ENCODE assay signal across 8 cellular contexts in the genomic region with DNA sequence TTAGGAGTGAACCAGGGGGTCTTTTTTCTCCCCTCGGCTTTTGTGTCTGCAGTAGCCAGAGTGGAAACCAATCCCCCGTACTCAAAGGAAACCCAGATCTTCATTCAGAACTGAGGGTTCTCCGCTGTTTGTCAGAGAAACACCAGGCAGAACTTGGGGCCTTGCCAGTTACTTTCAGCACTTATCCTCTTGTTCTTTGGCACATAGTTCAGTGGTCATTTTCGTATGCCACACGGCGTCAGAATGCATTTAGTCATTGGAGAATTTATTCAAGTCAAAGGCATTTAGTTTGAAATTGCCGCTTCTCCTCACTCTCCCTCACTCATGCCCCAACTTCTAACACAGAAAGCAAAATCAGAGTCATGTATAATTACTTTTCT.
DNase-seq lines count a peak whose midpoint lies in the region; ATAC-seq and TF ChIP-seq lines count a peak whose summit lies in the region.

No MANE protein-coding gene starts in this region.

- H3K27me3 ChIP-seq in heart left ventricle = no peaks in the 10 kb centered on the region
- H3K27me3 ChIP-seq in gastrocnemius medialis = no peaks in the 10 kb centered on the region

- H3K27ac ChIP-seq in heart left ventricle (peak overlapping the region; percentile 52 to 89 (median 76)), gastrocnemius medialis (peak overlapping the region; percentile 41 to 68 (median 62))

- DNase-seq in EL (peak; percentile 73), heart left ventricle (peak in 3 of 5 donors; percentile 39 to 44 (median 40)), gastrocnemius medialis (peak in 1 of 2 donors; percentile 37), NCI-H1105 treated with DMSO at 0.1 percent for 48 hours (lab: John Stamatoyannopoulos, UW) (no peak)
- no peak for DNase-seq in activated CD4-positive, alpha-beta memory T cell treated with anti-CD3 and anti-CD28 coated beads for 36 hours
- DNase-seq in activated CD4-positive, CD25-positive, alpha-beta regulatory T cell treated with anti-CD3 and anti-CD28 coated beads, Interleukin-2, amount 50 U/mL, for 72 hours = no peak

- H3K4me1 Mint-ChIP-seq in activated CD4-positive, alpha-beta memory T cell treated with anti-CD3 and anti-CD28 coated beads for 36 hours (ENCODE audit: low read depth) = peaks cover 20% of the 10 kb centered on the region

- peak overlapping the region; percentile 31 for H3K27ac Mint-ChIP-seq in activated CD4-positive, alpha-beta memory T cell treated with anti-CD3 and anti-CD28 coated beads for 36 hours

- 22 to 27% (median 22%) methylated on average over 7 of the region's 7 CpGs for WGBS in heart left ventricle, 4 donors

- in situ Hi-C loops in gastrocnemius medialis (cut with MboI; ENCODE audit: low sequenced_read_pairs in 4 of 4) = loop anchor here in 1 of 4 donors (25.0 kb wide), 1 partner anchor 199 kb away; a partner anchor contains a TSS

- H3K4me3 Mint-ChIP-seq in activated CD4-positive, alpha-beta memory T cell treated with anti-CD3 and anti-CD28 coated beads for 36 hours = no peak overlapping the region

- H3K36me3 Mint-ChIP-seq in activated CD4-positive, alpha-beta memory T cell treated with anti-CD3 and anti-CD28 coated beads for 36 hours = no peaks in the 10 kb centered on the region

- H3K27me3 Mint-ChIP-seq in activated CD4-positive, alpha-beta memory T cell treated with anti-CD3 and anti-CD28 coated beads for 36 hours = peaks cover 1% of the 10 kb centered on the region

- TF ChIP-seq POLR2A in heart left ventricle (IDR thresholded peaks at IDR 0.05) (no peak), gastrocnemius medialis (IDR thresholded peaks at IDR 0.05) (no peak)

- H3K4me3 ChIP-seq in heart left ventricle (peak overlapping the region in 9 of 12 donors; percentile 27 to 52 (median 41)), gastrocnemius medialis (peak overlapping the region; percentile 36 to 58 (median 46))

- H3K36me3 ChIP-seq in heart left ventricle (peaks cover 0 to 5% (median 0%) of the 10 kb centered on the region in 9 donors), gastrocnemius medialis (no peaks in the 10 kb centered on the region)

- intact Hi-C loops in activated CD4-positive, alpha-beta memory T cell treated with anti-CD3 and anti-CD28 coated beads for 36 hours (cut with micrococcal nuclease) = loop anchor here (10.0 kb wide), 1 partner anchor 403 kb away; no protein-coding TSS in a partner anchor
- intact Hi-C loops in heart left ventricle (cut with DNase I) = loop anchor here in 6 of 10 donors (5.0 to 10.0 kb wide), 3 partner anchors 101 to 119 kb away; a partner anchor contains a TSS
- intact Hi-C loops in gastrocnemius medialis (cut with DNase I; ENCODE audit: low total_unique reads) = no loop called here

- H3K9me3 Mint-ChIP-seq in activated CD4-positive, alpha-beta memory T cell treated with anti-CD3 and anti-CD28 coated beads for 36 hours = no peaks in the 10 kb centered on the region

- CTCF ChIA-PET in activated CD4-positive, alpha-beta memory T cell treated with anti-CD3 and anti-CD28 coated beads for 36 hours (lab: Charles Lee) = no interaction called here

- H3K9me3 ChIP-seq in heart left ventricle (no peaks in the 10 kb centered on the region), gastrocnemius medialis (no peaks in the 10 kb centered on the region)

- TF ChIP-seq CTCF in heart left ventricle (IDR thresholded peaks at IDR 0.05) (no peak), gastrocnemius medialis (IDR thresholded peaks at IDR 0.05 in 4 of 5, conservative IDR thresholded peaks at IDR 0.05 in 1 of 5) (no peak)

- ATAC-seq in heart left ventricle = peak; percentile 36 to 46 (median 38)
- ATAC-seq in gastrocnemius medialis = peak; percentile 61 to 67
- ATAC-seq in GM21515 (IDR thresholded peaks at IDR 0.05; ENCODE audit: unreplicated experiment) = no peak
- no peak for ATAC-seq in HG03196 (IDR thresholded peaks at IDR 0.05; ENCODE audit: unreplicated experiment)

- POLR2A ChIA-PET in activated CD4-positive, alpha-beta memory T cell treated with anti-CD3 and anti-CD28 coated beads for 36 hours (lab: Charles Lee) = no interaction called here

- peaks cover 4 to 28% (median 20%) of the 10 kb centered on the region in 12 donors for H3K4me1 ChIP-seq in heart left ventricle
- peaks cover 0 to 9% of the 10 kb centered on the region in 2 donors for H3K4me1 ChIP-seq in gastrocnemius medialis

Comparison
In these comparisons a context has a peak if more than half of its experiments do, and no peak if none do; other contexts are left out.
1. DNase-seq: peak in EL (single experiment) and heart left ventricle (3 of 5); none in activated CD4-positive, alpha-beta memory T cell treated with anti-CD3 and anti-CD28 coated beads for 36 hours (single experiment), activated CD4-positive, CD25-positive, alpha-beta regulatory T cell treated with anti-CD3 and anti-CD28 coated beads, Interleukin-2, amount 50 U/mL, for 72 hours (single experiment) and NCI-H1105 treated with DMSO at 0.1 percent for 48 hours (single experiment).
2. ATAC-seq: peak in heart left ventricle (4 of 4) and gastrocnemius medialis (2 of 2); none in GM21515 (single experiment) and HG03196 (single experiment).